Comparison of ENCODE assay signal across 15 cellular contexts in genomic region chr15:62958528-62958927, GRCh38.
A peak's percentile ranks its signal among the peaks of the same experiment; 100 is the strongest.
DNase-seq lines count a peak whose midpoint lies in the region; ATAC-seq and TF ChIP-seq lines count a peak whose summit lies in the region.
"Had no signal": no experiment of that assay in that cellular context is flagged by ENCODE, and none has a peak within 500 bp of the region (broad histone marks: within the 10 kb centered on the region; RNA-seq: fewer than 3 reads in every experiment).

No MANE protein-coding gene starts in this region.

- H3K4me1 ChIP-seq in breast epithelium (no peaks in the 10 kb centered on the region), stomach (peaks cover 0 to 16% (median 5%) of the 10 kb centered on the region in 4 donors), hepatocyte (ENCODE audit: insufficient read depth) (no peaks in the 10 kb centered on the region)

- DNase-seq in NCI-H2196 (lab: John Stamatoyannopoulos, UW; ENCODE audit: unreplicated experiment) (peak; percentile 13), NCI-H2196 treated with DMSO at 0.1 percent for 48 hours (lab: John Stamatoyannopoulos, UW; ENCODE audit: unreplicated experiment) (no peak), breast epithelium (ENCODE audit: low spot score in 2 of 2) (peak in 1 of 2 donors; percentile 60), left kidney (ENCODE audit: low read depth, low spot score) (peak; percentile 78), stomach (peak; percentile 63), SK-N-DZ (ENCODE audit: low spot score) (no peak), hepatocyte (ENCODE audit: low spot score) (no peak)
- DNase-seq: activated CD4-positive, alpha-beta T cell treated with anti-CD3 and anti-CD28 coated beads for 1 hour; amniotic stem cell; foreskin melanocyte; natural killer cell; NCI-H1417; stimulated activated CD4-positive, alpha-beta T cell treated with anti-CD3 and anti-CD28 coated beads, Interleukin-15, amount 100 ng/mL, for 24 hours had no signal

- H3K9me2 ChIP-seq in hepatocyte (replicated peaks; ENCODE audit: insufficient read depth): no peaks in the 10 kb centered on the region

- H3K27ac ChIP-seq in breast epithelium: peak overlapping the region; percentile 20 to 56
- peak overlapping the region in 2 of 5 donors; percentile 25 to 32 for H3K27ac ChIP-seq in stomach
- no peak overlapping the region for H3K27ac ChIP-seq in hepatocyte
- H3K27ac ChIP-seq: dorsolateral prefrontal cortex had no signal

- TF ChIP-seq POLR2A in breast epithelium (IDR thresholded peaks at IDR 0.05): no peak
- TF ChIP-seq POLR2A in stomach (IDR thresholded peaks at IDR 0.05): no peak

- ATAC-seq in HG02970 (IDR thresholded peaks at IDR 0.05; ENCODE audit: low FRiP score, unreplicated experiment): no peak
- ATAC-seq: natural killer cell had no signal

- no peaks in the 10 kb centered on the region for H4K20me1 ChIP-seq in hepatocyte (ENCODE audit: insufficient read depth, poor library complexity, severe bottlenecking)

- no peak overlapping the region for H2AFZ ChIP-seq in hepatocyte

- no peak overlapping the region for H3K4me2 ChIP-seq in hepatocyte

- 11 to 35% (median 23%) methylated on average over 2 of the region's 2 CpGs for WGBS in stomach, 5 donors
- 83% methylated on average over 2 of the region's 2 CpGs for WGBS in hepatocyte (ENCODE audit: low lambda C conversion rate, missing lambda C conversion rate)

- H3K4me3 ChIP-seq in breast epithelium (no peak overlapping the region), stomach (no peak overlapping the region), hepatocyte (no peak overlapping the region)
- H3K4me3 ChIP-seq: dorsolateral prefrontal cortex had no signal

- TF ChIP-seq CTCF in breast epithelium (IDR thresholded peaks at IDR 0.05) (no peak), stomach (IDR thresholded peaks at IDR 0.05) (no peak), hepatocyte (IDR thresholded peaks at IDR 0.05; ENCODE audit: poor library complexity) (no peak)

- H3K27me3 ChIP-seq in breast epithelium (no peaks in the 10 kb centered on the region), stomach (peaks cover 0 to 2% (median 0%) of the 10 kb centered on the region in 3 donors), hepatocyte (no peaks in the 10 kb centered on the region)
- H3K27me3 ChIP-seq: dorsolateral prefrontal cortex had no signal

- H3K36me3 ChIP-seq in breast epithelium (no peaks in the 10 kb centered on the region), stomach (no peaks in the 10 kb centered on the region), hepatocyte (replicated peaks; ENCODE audit: insufficient read depth, low read depth) (no peaks in the 10 kb centered on the region)

- intact Hi-C loops in breast epithelium (cut with DNase I; ENCODE audit: low total_unique reads) (no loop called here), stomach (cut with DNase I; ENCODE audit: low total_unique reads) (no loop called here)

- no peaks in the 10 kb centered on the region for H3K79me2 ChIP-seq in hepatocyte

- TF ChIP-seq EP300 in stomach (IDR thresholded peaks at IDR 0.05): no peak

- no peaks in the 10 kb centered on the region for H3K9me3 ChIP-seq in breast epithelium
- H3K9me3 ChIP-seq in stomach: no peaks in the 10 kb centered on the region
- H3K9me3 ChIP-seq in hepatocyte (ENCODE audit: low read depth): no peaks in the 10 kb centered on the region

Comparison
In these comparisons a context has a peak if more than half of its experiments do, and no peak if none do; other contexts are left out.
1. DNase-seq: peak in NCI-H2196 (single experiment), left kidney (single experiment) and stomach (single experiment); none in NCI-H2196 treated with DMSO at 0.1 percent for 48 hours (single experiment), SK-N-DZ (single experiment) and hepatocyte (single experiment).